12 cellular contexts compared by ENCODE assay signal in genomic region chr18:59220164-59220783, GRCh38. TPM values are rescaled to one million over a fixed set of nuclear protein-coding genes. Genes with fewer than 3 reads are reported as not detected.
DNase-seq lines count a peak whose midpoint lies in the region; ATAC-seq and TF ChIP-seq lines count a peak whose summit lies in the region.
"Had no signal": no experiment of that assay in that cellular context is flagged by ENCODE, and none has a peak within 500 bp of the region (broad histone marks: within the 10 kb centered on the region; RNA-seq: fewer than 3 reads in every experiment).

No MANE protein-coding gene starts in this region.

- no peak overlapping the region for H3K9ac ChIP-seq in GM23248
- H3K9ac ChIP-seq: BLaER1 had no signal

- CTCF ChIA-PET in AG04449 (lab: Yijun Ruan, JAX), result interaction anchor here (1.0 to 1.7 kb wide), 3 partner anchors 17 to 452 kb away, joined by 3 to 5 read pairs (median 4); no protein-coding TSS in a partner anchor
- CTCF ChIA-PET in Calu3 (lab: Charles Lee), result no interaction called here

- POLR2A ChIA-PET in AG04449 (lab: Yijun Ruan, JAX), result no interaction called here

- H3K4me3 Mint-ChIP-seq in T-helper 17 cell (peak overlapping the region; percentile 74), Calu3 (ENCODE audit: low read depth, unreplicated experiment) (no peak overlapping the region)

- no peaks in the 10 kb centered on the region for H3K79me2 ChIP-seq in GM23248 (ENCODE audit: insufficient read depth)

- intact Hi-C loops in adrenal gland (cut with DNase I), result no loop called here
- intact Hi-C loops in Calu3 (cut with micrococcal nuclease; ENCODE audit: unreplicated experiment), result no loop called here

- H3K9me3 Mint-ChIP-seq in Calu3 (ENCODE audit: low read depth, unreplicated experiment), result no peaks in the 10 kb centered on the region

- H3K27ac Mint-ChIP-seq in T-helper 17 cell, result peak overlapping the region; percentile 62
- no peak overlapping the region for H3K27ac Mint-ChIP-seq in Calu3 (ENCODE audit: unreplicated experiment)

- H4K20me1 ChIP-seq in GM23248 (ENCODE audit: insufficient read depth), result no peaks in the 10 kb centered on the region
- H4K20me1 ChIP-seq: BLaER1 had no signal

- peaks cover 7% of the 10 kb centered on the region for H3K36me3 Mint-ChIP-seq in T-helper 17 cell (ENCODE audit: low read depth)
- no peaks in the 10 kb centered on the region for H3K36me3 Mint-ChIP-seq in Calu3 (ENCODE audit: insufficient read depth, unreplicated experiment)

- no peaks in the 10 kb centered on the region for H3K9me3 ChIP-seq in GM23248 (ENCODE audit: low read depth)
- H3K9me3 ChIP-seq in T-helper 17 cell (ENCODE audit: control insufficient read depth, low read length, poor library complexity, severe bottlenecking), result no peaks in the 10 kb centered on the region
- H3K9me3 ChIP-seq in adrenal gland (replicated peaks in 1 of 3), result no peaks in the 10 kb centered on the region

- no peaks in the 10 kb centered on the region for H3F3A ChIP-seq in GM23248 (ENCODE audit: insufficient read depth)

- H2AFZ ChIP-seq in GM23248, result no peak overlapping the region

- H3K36me3 ChIP-seq in GM23248 (ENCODE audit: low read depth) (no peaks in the 10 kb centered on the region), adrenal gland (replicated peaks in 1 of 2) (no peaks in the 10 kb centered on the region)
- H3K36me3 ChIP-seq: BLaER1 had no signal

- H3K27ac ChIP-seq in GM23248 (no peak overlapping the region), adrenal gland (no peak overlapping the region)
- H3K27ac ChIP-seq: BLaER1 had no signal

- in situ Hi-C loops in GM23248 (cut with MboI), result no loop called here

- H3K4me2 ChIP-seq in GM23248 (ENCODE audit: unreplicated experiment), result peak overlapping the region; percentile 80
- H3K4me2 ChIP-seq: BLaER1 had no signal

- peaks cover 75% of the 10 kb centered on the region for H3K27me3 ChIP-seq in GM23248 (replicated peaks; ENCODE audit: insufficient read depth)
- H3K27me3 ChIP-seq in adrenal gland, result peaks cover 39% of the 10 kb centered on the region
- H3K27me3 ChIP-seq: BLaER1 had no signal

- ATAC-seq in T-helper 17 cell, result no peak

- DNase-seq in AG04449 (ENCODE audit: low read depth, low spot score), result no peak
- DNase-seq in GM23248, result peak; percentile 27
- DNase-seq in T-helper 17 cell, result no peak
- peak; percentile 62 for DNase-seq in islet precursor cell
- no peak for DNase-seq in adrenal gland
- no peak for DNase-seq in Calu3
- no peak for DNase-seq in NOMO-1 (lab: John Stamatoyannopoulos, UW; ENCODE audit: unreplicated experiment in 2 of 2)
- DNase-seq in HuH-7 (ENCODE audit: low spot score), result no peak
- DNase-seq: activated CD8-positive, alpha-beta memory T cell treated with anti-CD3 and anti-CD28 coated beads, Interleukin-2, amount 50 U/mL, for 4 hours; anterior cingulate cortex had no signal

- no peaks in the 10 kb centered on the region; the same call in 1 of the 2 replicates for H3K4me1 ChIP-seq in GM23248 (ENCODE audit: insufficient read depth)
- H3K4me1 ChIP-seq in adrenal gland (replicated peaks in 1 of 2), result no peaks in the 10 kb centered on the region

- H3K4me1 Mint-ChIP-seq in T-helper 17 cell, result peaks cover 7% of the 10 kb centered on the region
- H3K4me1 Mint-ChIP-seq in Calu3 (ENCODE audit: low read depth, unreplicated experiment), result no peaks in the 10 kb centered on the region

- WGBS in GM23248 (ENCODE audit: low coverage in 1 of 2, low lambda C conversion rate in 2 of 2, missing lambda C conversion rate in 2 of 2), 2 experiments, result 3 to 4% methylated on average over 42 of the region's 46 CpGs
- 2 to 4% (median 3%) methylated on average over 12 to 46 of the region's 46 CpGs for WGBS in adrenal gland, 4 donors

- H3K9me2 ChIP-seq in GM23248 (ENCODE audit: insufficient read depth), result no peaks in the 10 kb centered on the region

- TF ChIP-seq POLR2A in adrenal gland (IDR thresholded peaks at IDR 0.05), result no peak

- TF ChIP-seq CTCF in AG04449 (IDR thresholded peaks at IDR 0.05; ENCODE audit: insufficient read depth, low read length, missing control alignments) (no peak), adrenal gland (IDR thresholded peaks at IDR 0.05) (no peak), Calu3 (IDR thresholded peaks at IDR 0.05; ENCODE audit: unreplicated experiment) (no peak)

- no TSS peak for BruUV-seq in Calu3 (replicated peaks; lab: Mats Ljungman, UMichigan)

- peak overlapping the region; percentile 56 for H3K4me3 ChIP-seq in AG04449 (ENCODE audit: low read depth, low read length)
- H3K4me3 ChIP-seq in GM23248, result peak overlapping the region; percentile 63
- no peak overlapping the region for H3K4me3 ChIP-seq in adrenal gland
- H3K4me3 ChIP-seq: BLaER1 had no signal

- H3K27me3 Mint-ChIP-seq in T-helper 17 cell (peaks cover 86% of the 10 kb centered on the region), Calu3 (ENCODE audit: unreplicated experiment) (peaks cover 100% of the 10 kb centered on the region)

RNA-seq across cellular contexts. Expression of gene GRP, which starts 0.3 kb away (rescaled TPM):
- total RNA-seq in GM23248 (2014; rRNA removed; shearing (Covaris generic)), result not detected in 2 replicates
- polyA plus RNA-seq in GM23248 (2016; fragmentation: Nextera tagmentation; extraction: Ambion mirVana), result not detected in 2 replicates
- not detected for total RNA-seq in T-helper 17 cell
- total RNA-seq in adrenal gland, result under 1 TPM in 1 of 8 donors, not detected in 7; 0.74 TPM
- 1 to 10 TPM in 1 of 3 donors, under 1 TPM in 1, not detected in 1; 0.20 to 1.2 TPM for polyA plus RNA-seq in adrenal gland
- total RNA-seq in Calu3 (2022), result not detected in 2 replicates
- polyA plus RNA-seq: esophagus had no signal

RNA-seq across cellular contexts. Expression of gene RAX, which starts 53.0 kb away (rescaled TPM):
- total RNA-seq in GM23248 (2014; rRNA removed; shearing (Covaris generic)), result not detected in 2 replicates
- polyA plus RNA-seq in GM23248 (2016; fragmentation: Nextera tagmentation; extraction: Ambion mirVana) (not detected in 2 replicates), adrenal gland (not detected)
- total RNA-seq in T-helper 17 cell (not detected), adrenal gland (not detected), Calu3 (2022) (not detected in 2 replicates)

Comparison
In these comparisons a context has a peak if more than half of its experiments do, and no peak if none do; other contexts are left out.
1. DNase-seq: peak in GM23248 (single experiment) and islet precursor cell (single experiment); none in AG04449 (single experiment), T-helper 17 cell (0 of 3), adrenal gland (0 of 7), Calu3 (single experiment), NOMO-1 (0 of 2) and HuH-7 (single experiment).
2. H3K4me3 ChIP-seq: peak in AG04449 (single experiment) and GM23248 (single experiment); none in adrenal gland (0 of 4).